8 cellular contexts compared by ENCODE assay signal in the genomic region with DNA sequence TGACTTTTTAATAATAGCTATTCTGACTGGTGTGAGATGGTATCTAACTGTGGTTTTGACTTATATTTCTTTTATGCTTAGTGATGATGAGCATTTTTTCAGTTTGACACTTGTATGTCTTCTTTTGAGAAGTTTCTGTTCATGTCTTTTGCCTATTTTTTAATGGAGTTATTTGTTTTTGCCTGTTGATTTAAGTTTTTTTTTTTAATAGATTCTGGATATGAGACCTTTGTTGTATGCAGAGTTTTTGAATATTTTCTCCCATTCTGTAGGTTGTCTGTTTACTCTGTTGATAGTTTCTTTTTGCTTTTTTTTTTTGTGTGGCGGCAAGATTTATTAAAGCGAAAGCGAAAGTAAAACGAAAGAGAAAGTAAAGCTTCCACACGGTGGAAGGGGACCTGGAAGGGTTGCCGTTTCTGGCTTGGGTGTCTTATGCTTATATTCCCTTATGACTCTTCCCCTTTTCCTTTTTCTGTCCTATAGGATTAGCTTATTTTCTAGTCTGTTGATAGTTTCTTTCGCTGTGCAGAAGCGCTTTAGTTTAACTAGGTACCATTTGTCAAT.
DNase-seq lines count a peak whose midpoint lies in the region; ATAC-seq and TF ChIP-seq lines count a peak whose summit lies in the region.
"Had no signal": no experiment of that assay in that cellular context is flagged by ENCODE, and none has a peak within 500 bp of the region (broad histone marks: within the 10 kb centered on the region; RNA-seq: fewer than 3 reads in every experiment).

No MANE protein-coding gene starts in this region.

- DNase-seq in GM23338 (ENCODE audit: low spot score) (peak; percentile 11), OCI-M1 (lab: John Stamatoyannopoulos, UW) (peak; percentile 69), dermis blood vessel endothelial cell (peak; percentile 28), gastrocnemius medialis (no peak), NCI-H1048 (lab: John Stamatoyannopoulos, UW) (no peak), GM10266 (ENCODE audit: extremely low spot score) (no peak)
- no peak for DNase-seq in activated CD4-positive, CD25-positive, alpha-beta regulatory T cell treated with anti-CD3 and anti-CD28 coated beads, Interleukin-2, amount 50 U/mL, for 72 hours

- H3K27me3 ChIP-seq in GM23338 (ENCODE audit: insufficient read depth) (no peaks in the 10 kb centered on the region), gastrocnemius medialis (no peaks in the 10 kb centered on the region)

- no peak overlapping the region for H3K4me3 ChIP-seq in GM23338
- peak overlapping the region; percentile 42 to 56 (median 50) for H3K4me3 ChIP-seq in gastrocnemius medialis

- no peak overlapping the region for H3K27ac Mint-ChIP-seq in GM23338

- TF ChIP-seq CTCF in GM23338 (conservative IDR thresholded peaks at IDR 0.05; ENCODE audit: low read depth in 2 of 2) (no peak), gastrocnemius medialis (IDR thresholded peaks at IDR 0.05 in 4 of 5, conservative IDR thresholded peaks at IDR 0.05 in 1 of 5) (no peak), GM10266 (IDR thresholded peaks at IDR 0.05; ENCODE audit: control insufficient read depth, insufficient read depth, low read depth, missing control alignments) (no peak)

- H2AFZ ChIP-seq in GM23338, result peak overlapping the region; percentile 69; the same call in 1 of the 2 replicates

- ATAC-seq in GM23338 (no peak), gastrocnemius medialis (no peak)

- no peaks in the 10 kb centered on the region for H3K36me3 Mint-ChIP-seq in GM23338 (ENCODE audit: low read depth)

- no peaks in the 10 kb centered on the region; the same call in 1 of the 3 replicates for H3K9me3 Mint-ChIP-seq in GM23338

- H3K4me3 Mint-ChIP-seq in GM23338, result no peak overlapping the region

- H3K36me3 ChIP-seq in GM23338 (ENCODE audit: insufficient read depth) (no peaks in the 10 kb centered on the region), gastrocnemius medialis (no peaks in the 10 kb centered on the region)

- no peak for TF ChIP-seq POLR2A in gastrocnemius medialis (IDR thresholded peaks at IDR 0.05)

- no peaks in the 10 kb centered on the region for H3K4me1 ChIP-seq in GM23338 (ENCODE audit: insufficient read depth)
- H3K4me1 ChIP-seq in gastrocnemius medialis, result peaks cover 0 to 1% of the 10 kb centered on the region in 2 donors

- H3K27me3 Mint-ChIP-seq in GM23338 (ENCODE audit: insufficient read depth, low read depth, poor library complexity), result peaks cover 1% of the 10 kb centered on the region

- no peaks in the 10 kb centered on the region for H4K20me1 ChIP-seq in GM23338 (replicated peaks; ENCODE audit: insufficient read depth)

- in situ Hi-C loops in gastrocnemius medialis (cut with MboI; ENCODE audit: low sequenced_read_pairs in 4 of 4), result loop anchor here in 3 of 4 donors (10.0 to 25.0 kb wide), 5 partner anchors 214 to 1189 kb away; partner anchors contain the start of gene XCL1 (in 2 of the 3)

- intact Hi-C loops in gastrocnemius medialis (cut with DNase I; ENCODE audit: low total_unique reads), result loop anchor here (10.0 kb wide), 2 partner anchors 1197 to 1447 kb away; partner anchors contain the start of gene METTL18

- H3K9me3 ChIP-seq in gastrocnemius medialis, result no peaks in the 10 kb centered on the region

- H3K27ac ChIP-seq in GM23338 (ENCODE audit: low read depth) (no peak overlapping the region), gastrocnemius medialis (peak overlapping the region in 2 of 4 donors; percentile 31 to 37)
- H3K27ac ChIP-seq: epithelial cell of prostate had no signal

- H3K79me2 ChIP-seq in GM23338 (replicated peaks; ENCODE audit: insufficient read depth), result no peaks in the 10 kb centered on the region

- H3K4me1 Mint-ChIP-seq in GM23338, result no peaks in the 10 kb centered on the region

- H3K9me2 ChIP-seq in GM23338 (ENCODE audit: insufficient read depth), result no peaks in the 10 kb centered on the region

- H3F3A ChIP-seq in GM23338 (replicated peaks; ENCODE audit: low read depth), result no peaks in the 10 kb centered on the region

- no peak overlapping the region for H3K4me2 ChIP-seq in GM23338

TF ChIP-seq in GM23338, 12 proteins besides CTCF, POLR2A, EP300 and RAD21:
- TF ChIP-seq EZH2 (IDR thresholded peaks at IDR 0.05; ENCODE audit: low read depth, unreplicated experiment), result no peak
- no peak for TF ChIP-seq REST (IDR thresholded peaks at IDR 0.05; ENCODE audit: unreplicated experiment)
- no peak for TF ChIP-seq STAT1 (IDR thresholded peaks at IDR 0.05; ENCODE audit: unreplicated experiment)
- TF ChIP-seq CREB1 (CRISPR knock-in tag; IDR thresholded peaks at IDR 0.05; ENCODE audit: low read depth), result no peak
- TF ChIP-seq JUNB (IDR thresholded peaks at IDR 0.05; ENCODE audit: unreplicated experiment), result no peak
- no peak for TF ChIP-seq ETS1 (IDR thresholded peaks at IDR 0.05)

Comparison
In these comparisons a context has a peak if more than half of its experiments do, and no peak if none do; other contexts are left out.
1. DNase-seq: peak in GM23338 (single experiment), OCI-M1 (single experiment) and dermis blood vessel endothelial cell (single experiment); none in gastrocnemius medialis (0 of 2), NCI-H1048 (single experiment), activated CD4-positive, CD25-positive, alpha-beta regulatory T cell treated with anti-CD3 and anti-CD28 coated beads, Interleukin-2, amount 50 U/mL, for 72 hours (single experiment) and GM10266 (single experiment).